ENCODE assay signal across 14 cellular contexts in the genomic region with DNA sequence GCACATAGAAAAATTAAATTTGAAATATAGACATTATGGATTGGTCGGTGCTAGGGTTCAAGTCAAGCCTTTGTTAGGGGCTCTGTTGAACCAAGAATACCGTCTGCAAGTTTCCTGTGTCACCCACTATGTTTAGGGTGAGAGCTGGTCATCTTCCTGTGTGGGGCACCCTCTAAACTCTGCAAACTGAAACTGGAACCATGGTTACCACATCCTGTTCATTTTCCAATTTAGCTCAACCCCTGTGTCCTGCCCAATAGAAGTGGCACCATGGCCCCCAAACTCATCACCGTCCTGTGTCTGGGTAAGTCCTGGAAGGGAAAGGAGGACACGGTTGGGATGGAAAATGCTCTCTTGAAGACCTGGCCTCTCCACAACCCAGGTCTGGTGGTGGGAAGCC. TPM values are rescaled to one million over a fixed set of nuclear protein-coding genes. Genes with fewer than 3 reads are reported as not detected.
A peak's percentile ranks its signal among the peaks of the same experiment; 100 is the strongest.
DNase-seq lines count a peak whose midpoint lies in the region; ATAC-seq, FAIRE-seq and TF ChIP-seq lines count a peak whose summit lies in the region.
"Had no signal": no experiment of that assay in that cellular context is flagged by ENCODE, and none has a peak within 500 bp of the region (broad histone marks: within the 10 kb centered on the region; RNA-seq: fewer than 3 reads in every experiment).

No MANE protein-coding gene starts in this region.

- ATAC-seq in GM18873 (IDR thresholded peaks at IDR 0.05; ENCODE audit: low FRiP score, unreplicated experiment) (peak; percentile 69), HG02981 (IDR thresholded peaks at IDR 0.05; ENCODE audit: unreplicated experiment) (peak; percentile 64), HG03565 (IDR thresholded peaks at IDR 0.05; ENCODE audit: unreplicated experiment) (no peak)

- H3K4me3 ChIP-seq in brain microvascular endothelial cell (ENCODE audit: low read depth, low read length) = no peak overlapping the region
- H3K4me3 ChIP-seq: GM23248 had no signal

- no peak for TF ChIP-seq CTCF in brain microvascular endothelial cell (IDR thresholded peaks at IDR 0.05; ENCODE audit: low read depth, low read length, missing control alignments)

- H3K36me3 Mint-ChIP-seq in activated T-helper 2 cell treated with anti-CD3 and anti-CD28 coated beads, Interferon-gamma antibody, Interleukin-2, Interleukin-4, amounts not matched to agents 10 μg/mL and 5 μg/mL and 100 μg/mL, durations not matched to agents 14 hours and 24 hours and 36 hours (ENCODE audit: low read depth) = no peaks in the 10 kb centered on the region

- in situ Hi-C loops in brain microvascular endothelial cell (cut with HindIII; ENCODE audit: low pct_ligation_motif_present, low sequenced_read_pairs) = no loop called here

- no peak for FAIRE-seq in urothelium cell line (lab: Jason Lieb, UNC)
- FAIRE-seq: keratinocyte had no signal

- no peak overlapping the region for H3K27ac ChIP-seq in brain microvascular endothelial cell
- H3K27ac ChIP-seq: GM23248 had no signal

- peak; percentile 11 for DNase-seq in CD1c-positive myeloid dendritic cell (ENCODE audit: extremely low spot score)
- DNase-seq in activated T-helper 2 cell treated with anti-CD3 and anti-CD28 coated beads, Interferon-gamma antibody, Interleukin-2, Interleukin-4, amounts not matched to agents 10 μg/mL and 5 μg/mL and 100 μg/mL, durations not matched to agents 14 hours and 24 hours and 36 hours (ENCODE audit: low spot score) = peak; percentile 30
- DNase-seq in urothelium cell line (ENCODE audit: low spot score) = no peak
- DNase-seq in NCI-H1417 treated with DMSO at 0.1 percent for 48 hours (lab: John Stamatoyannopoulos, UW) = no peak
- DNase-seq in brain microvascular endothelial cell = no peak
- DNase-seq: Calu3, GM23248, NCI-H524 treated with DMSO at 0.1 percent for 48 hours, retina had no signal

- intact Hi-C loops in activated T-helper 2 cell treated with anti-CD3 and anti-CD28 coated beads, Interferon-gamma antibody, Interleukin-2, Interleukin-4, amounts not matched to agents 10 μg/mL and 5 μg/mL and 100 μg/mL, durations not matched to agents 14 hours and 24 hours and 36 hours (cut with micrococcal nuclease) = loop anchor here (1.0 to 2.0 kb wide), 2 partner anchors 9 to 14 kb away; no protein-coding TSS in a partner anchor

- H3K27ac Mint-ChIP-seq in activated T-helper 2 cell treated with anti-CD3 and anti-CD28 coated beads, Interferon-gamma antibody, Interleukin-2, Interleukin-4, amounts not matched to agents 10 μg/mL and 5 μg/mL and 100 μg/mL, durations not matched to agents 14 hours and 24 hours and 36 hours = peak overlapping the region; percentile 39

- H3K4me1 Mint-ChIP-seq in activated T-helper 2 cell treated with anti-CD3 and anti-CD28 coated beads, Interferon-gamma antibody, Interleukin-2, Interleukin-4, amounts not matched to agents 10 μg/mL and 5 μg/mL and 100 μg/mL, durations not matched to agents 14 hours and 24 hours and 36 hours (ENCODE audit: low read depth) = peaks cover 58% of the 10 kb centered on the region

- peaks cover 6% of the 10 kb centered on the region for H3K27me3 Mint-ChIP-seq in activated T-helper 2 cell treated with anti-CD3 and anti-CD28 coated beads, Interferon-gamma antibody, Interleukin-2, Interleukin-4, amounts not matched to agents 10 μg/mL and 5 μg/mL and 100 μg/mL, durations not matched to agents 14 hours and 24 hours and 36 hours (ENCODE audit: low read depth)

- H3K4me3 Mint-ChIP-seq in activated T-helper 2 cell treated with anti-CD3 and anti-CD28 coated beads, Interferon-gamma antibody, Interleukin-2, Interleukin-4, amounts not matched to agents 10 μg/mL and 5 μg/mL and 100 μg/mL, durations not matched to agents 14 hours and 24 hours and 36 hours (ENCODE audit: low read depth) = peak overlapping the region; percentile 67

- H3K27me3 ChIP-seq in brain microvascular endothelial cell (replicated peaks) = no peaks in the 10 kb centered on the region

- H3K9me3 Mint-ChIP-seq in activated T-helper 2 cell treated with anti-CD3 and anti-CD28 coated beads, Interferon-gamma antibody, Interleukin-2, Interleukin-4, amounts not matched to agents 10 μg/mL and 5 μg/mL and 100 μg/mL, durations not matched to agents 14 hours and 24 hours and 36 hours = no peaks in the 10 kb centered on the region

- no peaks in the 10 kb centered on the region for H3K36me3 ChIP-seq in brain microvascular endothelial cell (replicated peaks)

RNA-seq across cellular contexts. Expression of a gene that starts 29.9 kb away (rescaled TPM):
- total RNA-seq in activated T-helper 2 cell treated with anti-CD3 and anti-CD28 coated beads, Interferon-gamma antibody, Interleukin-2, Interleukin-4, amounts not matched to agents 10 μg/mL and 5 μg/mL and 100 μg/mL, durations not matched to agents 14 hours and 24 hours and 36 hours = 76.8 and 77.7 TPM in 2 replicates
- total RNA-seq: Calu3, epithelial cell of proximal tubule, GM23248 had no signal

RNA-seq across cellular contexts. Expression of a gene that starts 41.1 kb away (rescaled TPM):
- not detected in 2 replicates for total RNA-seq in activated T-helper 2 cell treated with anti-CD3 and anti-CD28 coated beads, Interferon-gamma antibody, Interleukin-2, Interleukin-4, amounts not matched to agents 10 μg/mL and 5 μg/mL and 100 μg/mL, durations not matched to agents 14 hours and 24 hours and 36 hours
- total RNA-seq: Calu3, epithelial cell of proximal tubule, GM23248 had no signal

RNA-seq across cellular contexts. Expression of a gene that starts 59.4 kb away (rescaled TPM):
- total RNA-seq in activated T-helper 2 cell treated with anti-CD3 and anti-CD28 coated beads, Interferon-gamma antibody, Interleukin-2, Interleukin-4, amounts not matched to agents 10 μg/mL and 5 μg/mL and 100 μg/mL, durations not matched to agents 14 hours and 24 hours and 36 hours = 1.0 TPM in 1 of 2 replicates, not detected in the other

Comparison
In these comparisons a context has a peak if more than half of its experiments do, and no peak if none do; other contexts are left out.
1. DNase-seq: peak in CD1c-positive myeloid dendritic cell (single experiment) and activated T-helper 2 cell treated with anti-CD3 and anti-CD28 coated beads, Interferon-gamma antibody, Interleukin-2, Interleukin-4, amounts not matched to agents 10 μg/mL and 5 μg/mL and 100 μg/mL, durations not matched to agents 14 hours and 24 hours and 36 hours (single experiment); none in urothelium cell line (single experiment), NCI-H1417 treated with DMSO at 0.1 percent for 48 hours (single experiment) and brain microvascular endothelial cell (single experiment).